20 cellular contexts compared by ENCODE assay signal in the genomic region with DNA sequence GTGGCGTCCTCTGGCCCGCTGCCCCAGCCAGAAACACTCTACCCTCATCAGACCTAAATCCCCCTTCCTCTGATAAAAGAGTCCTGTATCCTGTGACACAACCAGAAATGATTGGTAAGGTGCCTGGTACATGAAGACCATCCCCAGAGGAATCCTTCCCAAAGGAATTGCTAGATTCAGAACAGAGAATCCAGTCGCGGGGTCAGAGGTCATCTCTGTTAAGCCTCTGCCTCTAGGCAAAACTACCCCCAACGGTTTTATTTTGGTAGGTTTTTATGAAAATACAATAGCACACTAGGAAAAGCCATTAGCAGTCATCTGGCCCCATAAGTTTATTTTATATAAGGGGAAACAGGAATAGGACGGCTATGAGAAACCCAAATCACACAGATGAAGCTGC.
"Had no signal": no experiment of that assay in that cellular context is flagged by ENCODE, and none has a peak within 500 bp of the region (broad histone marks: within the 10 kb centered on the region; RNA-seq: fewer than 3 reads in every experiment).

No MANE protein-coding gene starts in this region.

- DNase-seq: Kasumi-1, KG1, MM.1S, NCI-H1092 treated with DMSO at 0.1 percent for 48 hours, NCI-H1436 treated with DMSO at 0.1 percent for 48 hours, NCI-H1694, NCI-H187 treated with DMSO at 0.1 percent for 48 hours, NCI-H2029 treated with DMSO at 0.1 percent for 48 hours, NCI-H2171 treated with DMSO at 0.1 percent for 48 hours, NCI-H345, NCI-H446 treated with DMSO at 0.1 percent for 48 hours, NCI-H510A treated with DMSO at 0.1 percent for 48 hours, NCI-H526, NCI-H774, Right ventricle myocardium superior, RPMI8226, SIG-M5 had no signal

- H3K4me3 ChIP-seq: SJSA1, SK-N-MC had no signal

- FAIRE-seq: RCC 7860 had no signal

- H3K27ac ChIP-seq: SJSA1, SK-N-MC had no signal

- H3K36me3 ChIP-seq: SJSA1 had no signal
